ENCODE assay signal across 19 cellular contexts in the genomic region with DNA sequence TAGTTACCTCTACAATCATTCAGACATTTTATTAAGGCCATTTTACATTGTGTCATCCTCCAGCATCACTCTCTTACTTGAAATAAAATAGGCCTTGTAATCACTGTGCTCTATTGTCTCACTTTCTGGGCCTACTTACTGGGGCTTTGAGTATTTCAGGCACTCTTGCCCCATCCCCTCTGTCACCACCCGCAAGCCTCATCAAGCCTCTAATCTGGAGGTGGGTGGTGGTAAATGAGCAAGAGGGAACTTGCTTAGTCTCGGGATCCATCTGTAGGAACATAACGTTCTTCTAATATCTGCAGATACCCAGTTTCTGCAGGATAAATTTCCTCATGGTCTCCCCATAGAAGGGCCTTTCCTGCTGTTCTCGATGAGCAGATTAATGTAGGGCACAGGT. TPM values are rescaled to one million over a fixed set of nuclear protein-coding genes. Genes with fewer than 3 reads are reported as not detected.
A peak's percentile ranks its signal among the peaks of the same experiment; 100 is the strongest.
DNase-seq lines count a peak whose midpoint lies in the region; ATAC-seq, FAIRE-seq and TF ChIP-seq lines count a peak whose summit lies in the region.
"Had no signal": no experiment of that assay in that cellular context is flagged by ENCODE, and none has a peak within 500 bp of the region (broad histone marks: within the 10 kb centered on the region; RNA-seq: fewer than 3 reads in every experiment).

No MANE protein-coding gene starts in this region.

- H3K9me3 Mint-ChIP-seq in GM23338, result no peaks in the 10 kb centered on the region

- TF ChIP-seq RAD21 in HepG2 (CRISPR knock-in tag; IDR thresholded peaks at IDR 0.05), result no peak

- TF ChIP-seq POLR2A in HepG2 (IDR thresholded peaks at IDR 0.05; ENCODE audit: insufficient read depth in 1 of 2, low read depth in 2 of 2, low read length in 2 of 2), result no peak

- H3K4me3 ChIP-seq in GM23338, result no peak overlapping the region
- no peak overlapping the region for H3K4me3 ChIP-seq in lower lobe of right lung
- no peak overlapping the region for H3K4me3 ChIP-seq in HepG2 (replicated peaks in 1 of 3; ENCODE audit: insufficient read depth in 1 of 3, low read depth in 2 of 3, low read length in 3 of 3)
- H3K4me3 ChIP-seq in PC-9, result no peak overlapping the region
- H3K4me3 ChIP-seq: hepatocyte, tibial artery had no signal

- H4K20me1 ChIP-seq in GM23338 (replicated peaks; ENCODE audit: insufficient read depth) (peaks cover 16% of the 10 kb centered on the region), HepG2 (ENCODE audit: insufficient read depth, low read length) (peaks cover 3% of the 10 kb centered on the region; the same call in 1 of the 2 replicates), PC-9 (ENCODE audit: insufficient read depth) (peaks cover 29% of the 10 kb centered on the region)

- H3F3A ChIP-seq in GM23338 (replicated peaks; ENCODE audit: low read depth) (no peaks in the 10 kb centered on the region), PC-9 (ENCODE audit: insufficient read depth, low read depth) (peaks cover 6% of the 10 kb centered on the region; the same call in 1 of the 2 replicates)

- H3K9me2 ChIP-seq in GM23338 (ENCODE audit: insufficient read depth), result no peaks in the 10 kb centered on the region
- H3K9me2 ChIP-seq in PC-9 (ENCODE audit: insufficient read depth), result no peaks in the 10 kb centered on the region

- no peak overlapping the region for H3K27ac ChIP-seq in GM23338 (ENCODE audit: low read depth)
- no peak overlapping the region for H3K27ac ChIP-seq in lower lobe of right lung
- H3K27ac ChIP-seq in HepG2 (ENCODE audit: extremely low read length, insufficient read depth, low read length), result no peak overlapping the region
- no peak overlapping the region for H3K27ac ChIP-seq in PC-9
- H3K27ac ChIP-seq: hepatocyte, tibial artery had no signal

- TF ChIP-seq CTCF in GM23338 (conservative IDR thresholded peaks at IDR 0.05; ENCODE audit: low read depth in 2 of 2), result no peak
- TF ChIP-seq CTCF in lower lobe of right lung (IDR thresholded peaks at IDR 0.05), result no peak
- TF ChIP-seq CTCF in HepG2 (CRISPR knock-in tag; IDR thresholded peaks at IDR 0.05), result no peak
- TF ChIP-seq CTCF in PC-9 (conservative IDR thresholded peaks at IDR 0.05), result no peak

- H3K27me3 Mint-ChIP-seq in GM23338 (ENCODE audit: insufficient read depth, low read depth, poor library complexity), result peaks cover 5% of the 10 kb centered on the region
- H3K27me3 Mint-ChIP-seq: progenitor cell of endocrine pancreas; stimulated activated naive B cell treated with anti-CD40 and anti-IgM and Interleukin-4, amounts not matched to agents 10 μg/mL and 1 μg/mL and 100 μg/mL, for 72 hours had no signal

- TF ChIP-seq EP300 in HepG2 (IDR thresholded peaks at IDR 0.05; ENCODE audit: low read depth in 2 of 2, low read length in 2 of 2) (no peak), HepG2 (CRISPR knock-in tag; IDR thresholded peaks at IDR 0.05; ENCODE audit: borderline replicate concordance) (no peak)

- FAIRE-seq in HepG2 (lab: Jason Lieb, UNC), result no peak

- H3K79me2 ChIP-seq in GM23338 (replicated peaks; ENCODE audit: insufficient read depth), result peaks cover 13% of the 10 kb centered on the region
- no peaks in the 10 kb centered on the region for H3K79me2 ChIP-seq in HepG2 (ENCODE audit: insufficient read depth, low read length)
- H3K79me2 ChIP-seq in PC-9 (ENCODE audit: low read depth), result peaks cover 24% of the 10 kb centered on the region; the same call in 1 of the 2 replicates

- peak; percentile 84 for DNase-seq in CD1c-positive myeloid dendritic cell (ENCODE audit: extremely low spot score)
- DNase-seq in GM23338 (ENCODE audit: low spot score), result no peak
- DNase-seq in SKM-1 treated with dmso at 0.1 percent for 144 hours (lab: John Stamatoyannopoulos, UW; ENCODE audit: unreplicated experiment), result peak; percentile 84
- DNase-seq in lower lobe of right lung, result peak; percentile 66
- DNase-seq in left colon, result no peak
- no peak for DNase-seq in HepG2 (ENCODE audit: low spot score)
- no peak for DNase-seq in PC-9
- no peak for DNase-seq in activated CD4-positive, CD25-positive, alpha-beta regulatory T cell (lab: John Stamatoyannopoulos, UW)
- DNase-seq: activated CD4-positive, alpha-beta T cell treated with anti-CD3 and anti-CD28 coated beads for 1 hour; BE2C; DMS79; effector CD8-positive, alpha-beta T cell; NCI-H2107; stimulated activated CD4-positive, alpha-beta T cell treated with anti-CD3 and anti-CD28 coated beads, Interleukin-12 subunit alpha, Interleukin-12 subunit beta, amount 100 ng/mL, for 4 hours; stimulated activated naive B cell treated with anti-CD40 and anti-IgM and Interleukin-4, amounts not matched to agents 10 μg/mL and 1 μg/mL and 100 μg/mL, for 72 hours had no signal

- BruUV-seq in HepG2 (replicated peaks; lab: Mats Ljungman, UMichigan) (no TSS peak), PC-9 (replicated peaks; lab: Mats Ljungman, UMichigan) (no TSS peak)

- H3K27ac Mint-ChIP-seq in GM23338, result peak overlapping the region; percentile 2; the same call in 1 of the 2 replicates
- H3K27ac Mint-ChIP-seq: progenitor cell of endocrine pancreas; stimulated activated naive B cell treated with anti-CD40 and anti-IgM and Interleukin-4, amounts not matched to agents 10 μg/mL and 1 μg/mL and 100 μg/mL, for 72 hours had no signal

- ATAC-seq in GM23338 (no peak), lower lobe of right lung (peak; percentile 55 to 60), left colon (no peak), HepG2 (no peak)
- ATAC-seq: stimulated activated naive B cell treated with anti-CD40 and anti-IgM and Interleukin-4, amounts not matched to agents 10 μg/mL and 1 μg/mL and 100 μg/mL, for 72 hours had no signal

- H3K27me3 ChIP-seq in GM23338 (ENCODE audit: insufficient read depth), result no peaks in the 10 kb centered on the region
- H3K27me3 ChIP-seq in lower lobe of right lung (ENCODE audit: low read depth), result no peaks in the 10 kb centered on the region
- no peaks in the 10 kb centered on the region for H3K27me3 ChIP-seq in HepG2 (ENCODE audit: control insufficient read depth in 1 of 2, insufficient read depth in 2 of 2, low read length in 2 of 2)
- H3K27me3 ChIP-seq in PC-9 (ENCODE audit: insufficient read depth, low read depth), result no peaks in the 10 kb centered on the region
- H3K27me3 ChIP-seq: BE2C, hepatocyte, tibial artery had no signal

- H3K4me1 Mint-ChIP-seq in GM23338, result peaks cover 35% of the 10 kb centered on the region

- POLR2A ChIA-PET in HepG2 (lab: Yijun Ruan, JAX) (no interaction called here), PC-9 (lab: Charles Lee; ENCODE audit: unreplicated experiment) (no interaction called here)

- WGBS in HepG2 (ENCODE audit: low lambda C conversion rate), result 97% methylated on average over 4 of the region's 4 CpGs

- H3K4me1 ChIP-seq in GM23338 (ENCODE audit: insufficient read depth) (peaks cover 13% of the 10 kb centered on the region), lower lobe of right lung (peaks cover 31% of the 10 kb centered on the region), HepG2 (ENCODE audit: insufficient read depth, low read length) (no peaks in the 10 kb centered on the region), PC-9 (replicated peaks; ENCODE audit: insufficient read depth) (no peaks in the 10 kb centered on the region)
- H3K4me1 ChIP-seq: BE2C had no signal

- H2AFZ ChIP-seq in GM23338 (no peak overlapping the region), HepG2 (ENCODE audit: low read length) (no peak overlapping the region), PC-9 (no peak overlapping the region)
- H2AFZ ChIP-seq: hepatocyte had no signal

- no peak overlapping the region for H3K4me2 ChIP-seq in GM23338
- no peak overlapping the region for H3K4me2 ChIP-seq in HepG2 (ENCODE audit: low read depth, low read length)
- no peak overlapping the region for H3K4me2 ChIP-seq in PC-9
- H3K4me2 ChIP-seq: hepatocyte had no signal

- H3K9ac ChIP-seq in HepG2 (ENCODE audit: insufficient read depth, low read depth, low read length), result no peak overlapping the region

- H3K36me3 ChIP-seq in GM23338 (ENCODE audit: insufficient read depth), result no peaks in the 10 kb centered on the region; the same call in 1 of the 2 replicates
- no peaks in the 10 kb centered on the region for H3K36me3 ChIP-seq in lower lobe of right lung
- H3K36me3 ChIP-seq in HepG2 (replicated peaks in 1 of 2; ENCODE audit: control insufficient read depth in 1 of 2, insufficient read depth in 2 of 2, low read length in 2 of 2), result peaks cover 3 to 18% of the 10 kb centered on the region in 2 experiments; a peak in 4 of 5 replicates
- H3K36me3 ChIP-seq in PC-9 (ENCODE audit: low read depth), result peaks cover 5% of the 10 kb centered on the region
- H3K36me3 ChIP-seq: tibial artery had no signal

- peaks cover 2% of the 10 kb centered on the region; the same call in 2 of the 3 replicates for H3K36me3 Mint-ChIP-seq in GM23338 (ENCODE audit: low read depth)

- H3K9me3 ChIP-seq in lower lobe of right lung (peaks cover 2% of the 10 kb centered on the region), HepG2 (ENCODE audit: low read length) (no peaks in the 10 kb centered on the region), PC-9 (ENCODE audit: insufficient read depth, low read depth) (no peaks in the 10 kb centered on the region)
- H3K9me3 ChIP-seq: BE2C had no signal

- in situ Hi-C loops in HepG2 (cut with HindIII; ENCODE audit: extremely low pct_ligation_motif_present, low pct_unique_long_range_greater_than_20kb), result no loop called here

- intact Hi-C loops in lower lobe of right lung (cut with DNase I), result no loop called here
- intact Hi-C loops in left colon (cut with DNase I, micrococcal nuclease), result no loop called here
- intact Hi-C loops in HepG2 (cut with micrococcal nuclease; ENCODE audit: unreplicated experiment), result no loop called here
- intact Hi-C loops in PC-9 (cut with micrococcal nuclease; ENCODE audit: unreplicated experiment), result no loop called here

- H3K4me3 Mint-ChIP-seq in GM23338, result no peak overlapping the region

- CTCF ChIA-PET in HepG2 (lab: Yijun Ruan, JAX; ENCODE audit: low intra/inter-chr PET ratio, low total read pairs) (no interaction called here), PC-9 (lab: Charles Lee) (no interaction called here)

RNA-seq across cellular contexts. Expression of a gene that starts 19.4 kb away (rescaled TPM):
- total RNA-seq in GM23338 (2014; rRNA removed; shearing (Covaris generic)), result not detected in 2 replicates
- polyA plus RNA-seq in GM23338 (2016; fragmentation: Nextera tagmentation; extraction: Ambion mirVana), result 2.6 and 3.0 TPM in 2 replicates
- total RNA-seq in lower lobe of right lung, result 0.38 TPM
- under 1 TPM in 1 of 2 donors, not detected in 1; 0.59 TPM for total RNA-seq in left colon
- not detected in 2 replicates for total RNA-seq in HepG2 (2016; rRNA removed; fragmentation: Illumina TruSeq; extraction: Trizol)
- total RNA-seq in HepG2 (2016; cell fraction: cytosol; rRNA removed; fragmentation: Illumina TruSeq; extraction: Trizol; ENCODE audit: low read depth), result not detected in 2 replicates
- total RNA-seq in HepG2 (2016; cell fraction: insoluble cytoplasmic fraction; rRNA removed; fragmentation: Illumina TruSeq; extraction: Trizol), result not detected in 2 replicates
- total RNA-seq in HepG2 (2016; cell fraction: membrane; rRNA removed; fragmentation: Illumina TruSeq; extraction: Trizol), result not detected in 2 replicates
- not detected in 2 replicates for total RNA-seq in HepG2 (2016; cell fraction: nucleus; rRNA removed; fragmentation: Illumina TruSeq; extraction: Trizol)
- not detected in 2 replicates for polyA plus RNA-seq in HepG2 (2011; rRNA removed)
- not detected in 2 replicates for polyA plus RNA-seq in HepG2 (2011; cell fraction: cytosol; rRNA removed)
- polyA plus RNA-seq in HepG2 (2011; cell fraction: nucleus; rRNA removed), result not detected in 2 replicates
- polyA plus RNA-seq in HepG2 (2012), result 0.09 and 0.13 TPM in 2 replicates
- not detected in 2 replicates for polyA plus RNA-seq in HepG2 (2016; cell fraction: cytosol; fragmentation: Illumina TruSeq; extraction: Trizol; ENCODE audit: low read depth)
- polyA plus RNA-seq in HepG2 (2016; cell fraction: insoluble cytoplasmic fraction; fragmentation: Illumina TruSeq; extraction: Trizol; ENCODE audit: low read depth), result not detected in 2 replicates
- not detected in 2 replicates for polyA plus RNA-seq in HepG2 (2016; cell fraction: membrane; fragmentation: Illumina TruSeq; extraction: Trizol; ENCODE audit: low read depth)
- not detected in 2 replicates for polyA plus RNA-seq in HepG2 (2016; cell fraction: nucleus; fragmentation: Illumina TruSeq; extraction: Trizol; ENCODE audit: insufficient read depth, low read depth)
- polyA minus RNA-seq in HepG2 (2011; rRNA and poly(A)+ RNA removed; ENCODE audit: low replicate concordance), result not detected in 2 replicates
- not detected in 2 replicates for polyA minus RNA-seq in HepG2 (2011; cell fraction: cytosol; rRNA and poly(A)+ RNA removed)
- polyA minus RNA-seq in HepG2 (2011; cell fraction: nucleus; rRNA and poly(A)+ RNA removed), result 0.26 TPM in 1 of 2 replicates, not detected in the other
- total RNA-seq in PC-9 (2021), result not detected in 2 replicates
- total RNA-seq: hepatocyte, progenitor cell of endocrine pancreas, RPMI7951 had no signal
- polyA plus RNA-seq: hepatocyte had no signal

RNA-seq across cellular contexts. Expression of a gene that starts 29.6 kb away (rescaled TPM):
- total RNA-seq in GM23338 (2014; rRNA removed; shearing (Covaris generic)), result not detected in 2 replicates
- 0.78 and 0.92 TPM in 2 replicates for polyA plus RNA-seq in GM23338 (2016; fragmentation: Nextera tagmentation; extraction: Ambion mirVana)
- 9.0 TPM for total RNA-seq in lower lobe of right lung
- 1 to 10 TPM; 2.5 to 6.4 TPM for total RNA-seq in left colon
- not detected in 2 replicates for total RNA-seq in HepG2 (2016; rRNA removed; fragmentation: Illumina TruSeq; extraction: Trizol)
- total RNA-seq in HepG2 (2016; cell fraction: cytosol; rRNA removed; fragmentation: Illumina TruSeq; extraction: Trizol; ENCODE audit: low read depth), result not detected in 2 replicates
- total RNA-seq in HepG2 (2016; cell fraction: insoluble cytoplasmic fraction; rRNA removed; fragmentation: Illumina TruSeq; extraction: Trizol), result not detected in 2 replicates
- not detected in 2 replicates for total RNA-seq in HepG2 (2016; cell fraction: membrane; rRNA removed; fragmentation: Illumina TruSeq; extraction: Trizol)
- total RNA-seq in HepG2 (2016; cell fraction: nucleus; rRNA removed; fragmentation: Illumina TruSeq; extraction: Trizol), result not detected in 2 replicates
- polyA plus RNA-seq in HepG2 (2011; rRNA removed), result not detected in 2 replicates
- not detected in 2 replicates for polyA plus RNA-seq in HepG2 (2011; cell fraction: cytosol; rRNA removed)
- polyA plus RNA-seq in HepG2 (2011; cell fraction: nucleus; rRNA removed), result not detected in 2 replicates
- 0.08 TPM in 1 of 2 replicates, not detected in the other for polyA plus RNA-seq in HepG2 (2012)
- polyA plus RNA-seq in HepG2 (2016; cell fraction: cytosol; fragmentation: Illumina TruSeq; extraction: Trizol; ENCODE audit: low read depth), result not detected in 2 replicates
- not detected in 2 replicates for polyA plus RNA-seq in HepG2 (2016; cell fraction: insoluble cytoplasmic fraction; fragmentation: Illumina TruSeq; extraction: Trizol; ENCODE audit: low read depth)
- polyA plus RNA-seq in HepG2 (2016; cell fraction: membrane; fragmentation: Illumina TruSeq; extraction: Trizol; ENCODE audit: low read depth), result not detected in 2 replicates
- polyA plus RNA-seq in HepG2 (2016; cell fraction: nucleus; fragmentation: Illumina TruSeq; extraction: Trizol; ENCODE audit: insufficient read depth, low read depth), result not detected in 2 replicates
- polyA minus RNA-seq in HepG2 (2011; rRNA and poly(A)+ RNA removed; ENCODE audit: low replicate concordance), result not detected in 2 replicates
- polyA minus RNA-seq in HepG2 (2011; cell fraction: cytosol; rRNA and poly(A)+ RNA removed), result not detected in 2 replicates
- 0.26 TPM in 1 of 2 replicates, not detected in the other for polyA minus RNA-seq in HepG2 (2011; cell fraction: nucleus; rRNA and poly(A)+ RNA removed)
- not detected in 2 replicates for total RNA-seq in PC-9 (2021)
- total RNA-seq: progenitor cell of endocrine pancreas had no signal

Comparison
In these comparisons a context has a peak if more than half of its experiments do, and no peak if none do; other contexts are left out.
1. DNase-seq: peak in CD1c-positive myeloid dendritic cell (single experiment), SKM-1 treated with dmso at 0.1 percent for 144 hours (single experiment) and lower lobe of right lung (single experiment); none in GM23338 (single experiment), left colon (0 of 2), HepG2 (single experiment), PC-9 (0 of 2) and activated CD4-positive, CD25-positive, alpha-beta regulatory T cell (0 of 4).
2. ATAC-seq: peak in lower lobe of right lung (2 of 2); none in GM23338 (single experiment), left colon (single experiment) and HepG2 (single experiment).